33 cellular contexts compared by ENCODE assay signal in the genomic region with DNA sequence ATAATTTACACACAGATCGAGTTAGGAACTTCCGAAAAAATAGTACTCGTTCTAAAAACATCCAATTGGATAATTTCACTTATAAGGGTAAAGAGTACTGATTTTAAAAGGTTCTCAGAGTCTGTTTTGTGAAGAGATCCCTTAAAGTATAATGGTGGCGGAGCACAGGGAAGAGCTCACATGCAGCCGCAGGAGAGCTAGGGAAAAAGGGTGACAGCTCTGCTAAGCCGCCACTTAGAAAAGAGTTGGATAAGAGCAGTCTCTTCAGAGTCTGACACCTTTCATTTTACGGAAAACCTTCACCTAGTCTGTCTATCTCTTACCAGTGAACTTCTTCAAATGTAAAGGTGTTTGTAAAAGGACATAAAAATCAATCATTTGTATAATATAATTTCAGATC.
DNase-seq lines count a peak whose midpoint lies in the region; ATAC-seq and TF ChIP-seq lines count a peak whose summit lies in the region.
"Had no signal": no experiment of that assay in that cellular context is flagged by ENCODE, and none has a peak within 500 bp of the region (broad histone marks: within the 10 kb centered on the region; RNA-seq: fewer than 3 reads in every experiment).

No MANE protein-coding gene starts in this region.

- H3K56ac ChIP-seq in mesendoderm (ENCODE audit: low read length) = no peak overlapping the region

- TF ChIP-seq CTCF in endodermal cell (conservative IDR thresholded peaks at IDR 0.05) (no peak), suprapubic skin (IDR thresholded peaks at IDR 0.05) (no peak)

- no peaks in the 10 kb centered on the region for H3K36me3 Mint-ChIP-seq in endodermal cell (ENCODE audit: low read depth)
- H3K36me3 Mint-ChIP-seq in naive thymus-derived CD8-positive, alpha-beta T cell = peaks cover 39 to 68% (median 44%) of the 10 kb centered on the region in 3 donors

- H3K18ac ChIP-seq in mesendoderm (ENCODE audit: low read length) = no peak overlapping the region

- H4K8ac ChIP-seq in mesendoderm (ENCODE audit: low read depth, low read length) = no peak overlapping the region

- H2BK15ac ChIP-seq in mesendoderm (replicated peaks; ENCODE audit: low read depth) = no peak overlapping the region

- no peak overlapping the region for H2BK120ac ChIP-seq in mesendoderm (ENCODE audit: low read depth, low read length)

- no peak for TF ChIP-seq EP300 in suprapubic skin (IDR thresholded peaks at IDR 0.05)

- peak; percentile 38 for DNase-seq in endodermal cell
- DNase-seq in mesendoderm = peak; percentile 35
- DNase-seq in putamen (ENCODE audit: low spot score) = peak; percentile 27
- DNase-seq in naive thymus-derived CD8-positive, alpha-beta T cell = no peak
- no peak for DNase-seq in suprapubic skin (ENCODE audit: low spot score in 2 of 2)
- no peak for DNase-seq in posterior cingulate gyrus
- DNase-seq: 8988T; ACHN; AML-193; BE2C; C1 segment of cervical spinal cord; Caco-2; Calu3; CD4-positive, alpha-beta memory T cell; CD4-positive, alpha-beta T cell; CD4-positive, CD25-positive, alpha-beta regulatory T cell; CD8-positive, alpha-beta memory T cell; CD8-positive, alpha-beta T cell; COR-L47; DMS 273 treated with DMSO at 0.1 percent for 48 hours; DMS153; DMS53; DMS79; DMS79 treated with DMSO at 0.1 percent for 48 hours; DND-41; EL had no signal

- H3K4me2 ChIP-seq in mesendoderm (ENCODE audit: low read length) = no peak overlapping the region
- H3K4me2 ChIP-seq: A549; BLaER1; BLaER1 treated with 17β-estradiol and CSF1 and Interleukin-3, amounts not matched to agents 10 nM and 100 nM had no signal

- no peak overlapping the region for H3K27ac ChIP-seq in endodermal cell (ENCODE audit: low read depth, low read length)
- no peak overlapping the region for H3K27ac ChIP-seq in mesendoderm (ENCODE audit: low read depth, low read length)
- no peak overlapping the region for H3K27ac ChIP-seq in suprapubic skin
- H3K27ac ChIP-seq: 22Rv1; A549; BLaER1; BLaER1 treated with 17β-estradiol and CSF1 and Interleukin-3, amounts not matched to agents 10 nM and 100 nM; C4-2B had no signal

- H3K4me3 ChIP-seq in endodermal cell (ENCODE audit: low read length) (no peak overlapping the region), mesendoderm (ENCODE audit: low read length) (no peak overlapping the region), suprapubic skin (no peak overlapping the region)
- H3K4me3 ChIP-seq: A549; BLaER1; BLaER1 treated with 17β-estradiol and CSF1 and Interleukin-3, amounts not matched to agents 10 nM and 100 nM had no signal

- H3K36me3 ChIP-seq in endodermal cell (ENCODE audit: control insufficient read depth, insufficient read depth, low read length) (no peaks in the 10 kb centered on the region), mesendoderm (ENCODE audit: control insufficient read depth, insufficient read depth, low read length) (no peaks in the 10 kb centered on the region), suprapubic skin (no peaks in the 10 kb centered on the region)
- H3K36me3 ChIP-seq: BE2C had no signal

- peaks cover 6% of the 10 kb centered on the region for H3K4me1 Mint-ChIP-seq in endodermal cell
- peaks cover 0 to 3% (median 0%) of the 10 kb centered on the region in 4 donors for H3K4me1 Mint-ChIP-seq in naive thymus-derived CD8-positive, alpha-beta T cell
- H3K4me1 Mint-ChIP-seq: B cell, CD14-positive monocyte had no signal

- no peak for ATAC-seq in naive thymus-derived CD8-positive, alpha-beta T cell
- ATAC-seq: A549; CD8-positive, alpha-beta T cell had no signal

- POLR2A ChIA-PET in naive thymus-derived CD8-positive, alpha-beta T cell (lab: Charles Lee) = no interaction called here

- intact Hi-C loops in posterior cingulate gyrus (cut with DNase I) = no loop called here

- no peak overlapping the region for H2AK5ac ChIP-seq in mesendoderm (ENCODE audit: low read length)

- H3K4me1 ChIP-seq in endodermal cell (ENCODE audit: control insufficient read depth, insufficient read depth, low read length) (no peaks in the 10 kb centered on the region), mesendoderm (ENCODE audit: control insufficient read depth, low read depth, low read length) (no peaks in the 10 kb centered on the region), suprapubic skin (no peaks in the 10 kb centered on the region)
- H3K4me1 ChIP-seq: A549; BE2C; BLaER1; BLaER1 treated with 17β-estradiol and CSF1 and Interleukin-3, amounts not matched to agents 10 nM and 100 nM had no signal

- TF ChIP-seq POLR2A in suprapubic skin (IDR thresholded peaks at IDR 0.05) = no peak

- H3K9me3 ChIP-seq in endodermal cell (ENCODE audit: control insufficient read depth, low read length) = no peaks in the 10 kb centered on the region
- no peaks in the 10 kb centered on the region for H3K9me3 ChIP-seq in suprapubic skin
- H3K9me3 ChIP-seq: A549, BE2C, BLaER1, Caco-2 had no signal

- no peaks in the 10 kb centered on the region for H3K9me3 Mint-ChIP-seq in endodermal cell
- H3K9me3 Mint-ChIP-seq in naive thymus-derived CD8-positive, alpha-beta T cell = peaks cover 0 to 15% (median 7%) of the 10 kb centered on the region in 9 donors
- H3K9me3 Mint-ChIP-seq: CD8-positive, alpha-beta T cell had no signal

- H3K27ac Mint-ChIP-seq in endodermal cell = no peak overlapping the region
- H3K27ac Mint-ChIP-seq in naive thymus-derived CD8-positive, alpha-beta T cell = no peak overlapping the region
- H3K27ac Mint-ChIP-seq: B cell; CD14-positive monocyte; CD4-positive, alpha-beta T cell; CD4-positive, CD25-positive, alpha-beta regulatory T cell; CD8-positive, alpha-beta memory T cell; CD8-positive, alpha-beta T cell had no signal

- H3K79me1 ChIP-seq in mesendoderm (ENCODE audit: low read length) = no peaks in the 10 kb centered on the region

- no peak overlapping the region for H3K4ac ChIP-seq in mesendoderm (ENCODE audit: low read depth, low read length)

- no peaks in the 10 kb centered on the region for H3K27me3 ChIP-seq in endodermal cell (ENCODE audit: control insufficient read depth, insufficient read depth, low read length, poor library complexity, severe bottlenecking)
- H3K27me3 ChIP-seq in mesendoderm (ENCODE audit: insufficient read depth, low read length, poor library complexity) = no peaks in the 10 kb centered on the region
- H3K27me3 ChIP-seq in suprapubic skin = no peaks in the 10 kb centered on the region
- H3K27me3 ChIP-seq: BE2C; BLaER1; BLaER1 treated with 17β-estradiol and CSF1 and Interleukin-3, amounts not matched to agents 10 nM and 100 nM had no signal

- no peak overlapping the region for H3K23ac ChIP-seq in mesendoderm (ENCODE audit: low read length)

- H3K79me2 ChIP-seq in mesendoderm (ENCODE audit: control insufficient read depth, insufficient read depth, low read length) = no peaks in the 10 kb centered on the region

- WGBS in endodermal cell (ENCODE audit: insufficient coverage in 1 of 2, insufficient read length in 1 of 2), 2 experiments = 82 to 100% methylated on average over 2 to 7 of the region's 7 CpGs
- no CpG with 5 or more reads among the region's 7 CpGs for WGBS in mesendoderm (ENCODE audit: extremely low coverage, insufficient coverage, low lambda C conversion rate)
- 94% methylated on average over 7 of the region's 7 CpGs for WGBS in suprapubic skin

- no peaks in the 10 kb centered on the region for H3K27me3 Mint-ChIP-seq in endodermal cell (ENCODE audit: insufficient read depth)
- H3K27me3 Mint-ChIP-seq in naive thymus-derived CD8-positive, alpha-beta T cell = no peaks in the 10 kb centered on the region
- H3K27me3 Mint-ChIP-seq: B cell; CD4-positive, alpha-beta memory T cell; CD4-positive, alpha-beta T cell; CD4-positive, CD25-positive, alpha-beta regulatory T cell; CD8-positive, alpha-beta memory T cell had no signal

- H3K9ac ChIP-seq in endodermal cell (ENCODE audit: extremely low read depth, low read length, poor library complexity, severe bottlenecking) (no peak overlapping the region), mesendoderm (ENCODE audit: low read length) (no peak overlapping the region)
- H3K9ac ChIP-seq: BLaER1; BLaER1 treated with 17β-estradiol and CSF1 and Interleukin-3, amounts not matched to agents 10 nM and 100 nM had no signal

- no peak overlapping the region for H3K4me3 Mint-ChIP-seq in endodermal cell
- no peak overlapping the region for H3K4me3 Mint-ChIP-seq in naive thymus-derived CD8-positive, alpha-beta T cell
- H3K4me3 Mint-ChIP-seq: B cell; CD14-positive monocyte; CD4-positive, alpha-beta memory T cell; CD4-positive, alpha-beta T cell; CD4-positive, CD25-positive, alpha-beta regulatory T cell; CD8-positive, alpha-beta memory T cell; CD8-positive, alpha-beta T cell had no signal

- no peak overlapping the region for H2BK5ac ChIP-seq in mesendoderm (ENCODE audit: low read length)

- H4K5ac ChIP-seq in mesendoderm (ENCODE audit: low read length) = no peak overlapping the region

Comparison
In these comparisons a context has a peak if more than half of its experiments do, and no peak if none do; other contexts are left out.
1. DNase-seq: peak in endodermal cell (single experiment), mesendoderm (single experiment) and putamen (single experiment); none in naive thymus-derived CD8-positive, alpha-beta T cell (0 of 10), suprapubic skin (0 of 2) and posterior cingulate gyrus (0 of 10).